Comparison of ENCODE assay signal across 8 cellular contexts in genomic region chr17:27349540-27350021, GRCh38. TPM values are rescaled to one million over a fixed set of nuclear protein-coding genes. Genes with fewer than 3 reads are reported as not detected.
DNase-seq lines count a peak whose midpoint lies in the region; ATAC-seq and TF ChIP-seq lines count a peak whose summit lies in the region.
"Had no signal": no experiment of that assay in that cellular context is flagged by ENCODE, and none has a peak within 500 bp of the region (broad histone marks: within the 10 kb centered on the region; RNA-seq: fewer than 3 reads in every experiment).

No MANE protein-coding gene starts in this region.

- 58% methylated on average over 26 of the region's 34 CpGs; no CpG with 5 or more reads in 1 of the 2 donors for WGBS in transverse colon (ENCODE audit: low coverage in 1 of 2), 2 donors

- H3K27ac ChIP-seq in transverse colon = peak overlapping the region; percentile 78 to 85 (median 82)

- H3K4me1 Mint-ChIP-seq in dendritic cell treated with granulocyte-macrophage colony-stimulating factor and Interleukin-4, amounts not matched to agents 40 ng/mL and 50 ng/mL, for 4 days (ENCODE audit: low read depth) = peaks cover 46% of the 10 kb centered on the region
- peaks cover 36% of the 10 kb centered on the region for H3K4me1 Mint-ChIP-seq in mesothelial cell of epicardium

- H3K36me3 ChIP-seq in transverse colon (no peaks in the 10 kb centered on the region), MG63 (no peaks in the 10 kb centered on the region)

- no peaks in the 10 kb centered on the region for H3K9me3 Mint-ChIP-seq in dendritic cell treated with granulocyte-macrophage colony-stimulating factor and Interleukin-4, amounts not matched to agents 40 ng/mL and 50 ng/mL, for 4 days
- H3K9me3 Mint-ChIP-seq in mesothelial cell of epicardium = no peaks in the 10 kb centered on the region
- H3K9me3 Mint-ChIP-seq: activated naive CD4-positive, alpha-beta T cell treated with anti-CD3 and anti-CD28 coated beads, Interleukin-2, amount 50 U/mL, for 24 hours had no signal

- intact Hi-C loops in dendritic cell treated with granulocyte-macrophage colony-stimulating factor and Interleukin-4, amounts not matched to agents 40 ng/mL and 50 ng/mL, for 4 days (cut with micrococcal nuclease) = loop anchor here (2.0 to 5.0 kb wide), 3 partner anchors 17 to 183 kb away; no protein-coding TSS in a partner anchor
- intact Hi-C loops in transverse colon (cut with DNase I; ENCODE audit: low total_unique reads) = loop anchor here (5.0 to 10.0 kb wide), 2 partner anchors 105 to 112 kb away; partner anchors contain the start of gene KSR1

- peaks cover 0 to 30% (median 14%) of the 10 kb centered on the region in 4 donors for H3K4me1 ChIP-seq in transverse colon

- DNase-seq in LoVo (ENCODE audit: low spot score) = peak; percentile 26
- no peak for DNase-seq in mesothelial cell of epicardium (ENCODE audit: low spot score in 2 of 2, unreplicated experiment in 2 of 2)
- no peak for DNase-seq in transverse colon
- no peak for DNase-seq in MG63
- no peak for DNase-seq in putamen (ENCODE audit: low spot score)

- H3K4me3 Mint-ChIP-seq in dendritic cell treated with granulocyte-macrophage colony-stimulating factor and Interleukin-4, amounts not matched to agents 40 ng/mL and 50 ng/mL, for 4 days = peak overlapping the region; percentile 26
- peak overlapping the region; percentile 46 for H3K4me3 Mint-ChIP-seq in mesothelial cell of epicardium
- H3K4me3 Mint-ChIP-seq: activated naive CD4-positive, alpha-beta T cell treated with anti-CD3 and anti-CD28 coated beads, Interleukin-2, amount 50 U/mL, for 24 hours had no signal

- H3K27me3 Mint-ChIP-seq in dendritic cell treated with granulocyte-macrophage colony-stimulating factor and Interleukin-4, amounts not matched to agents 40 ng/mL and 50 ng/mL, for 4 days = no peaks in the 10 kb centered on the region
- H3K27me3 Mint-ChIP-seq in mesothelial cell of epicardium (ENCODE audit: low read depth) = no peaks in the 10 kb centered on the region
- H3K27me3 Mint-ChIP-seq: activated naive CD4-positive, alpha-beta T cell treated with anti-CD3 and anti-CD28 coated beads, Interleukin-2, amount 50 U/mL, for 24 hours had no signal

- no peak for TF ChIP-seq EP300 in transverse colon (IDR thresholded peaks at IDR 0.05; ENCODE audit: low read depth)

- H3K4me3 ChIP-seq in transverse colon (peak overlapping the region in 3 of 4 donors; percentile 31 to 49 (median 47)), MG63 (no peak overlapping the region)

- H3K27ac Mint-ChIP-seq in dendritic cell treated with granulocyte-macrophage colony-stimulating factor and Interleukin-4, amounts not matched to agents 40 ng/mL and 50 ng/mL, for 4 days = peak overlapping the region; percentile 50
- H3K27ac Mint-ChIP-seq in mesothelial cell of epicardium = no peak overlapping the region

- in situ Hi-C loops in transverse colon (cut with MboI; ENCODE audit: low pct_ligation_motif_present in 1 of 4, low pct_unique_long_range_greater_than_20kb in 1 of 4, low sequenced_read_pairs in 3 of 4) = loop anchor here (5.0 to 25.0 kb wide), 9 partner anchors 65 to 688 kb away; partner anchors contain the start of genes KSR1 (in 1 of the 4) and NLK (in 1 of the 4)

- no peak for TF ChIP-seq POLR2A in transverse colon (IDR thresholded peaks at IDR 0.05)

- TF ChIP-seq CTCF in mesothelial cell of epicardium (IDR thresholded peaks at IDR 0.05; ENCODE audit: unreplicated experiment) (no peak), transverse colon (IDR thresholded peaks at IDR 0.05) (no peak)

- no peaks in the 10 kb centered on the region for H3K27me3 ChIP-seq in transverse colon
- no peaks in the 10 kb centered on the region for H3K27me3 ChIP-seq in MG63

- peaks cover 7% of the 10 kb centered on the region for H3K36me3 Mint-ChIP-seq in dendritic cell treated with granulocyte-macrophage colony-stimulating factor and Interleukin-4, amounts not matched to agents 40 ng/mL and 50 ng/mL, for 4 days (ENCODE audit: low read depth)
- peaks cover 2% of the 10 kb centered on the region for H3K36me3 Mint-ChIP-seq in mesothelial cell of epicardium
- H3K36me3 Mint-ChIP-seq: activated naive CD4-positive, alpha-beta T cell treated with anti-CD3 and anti-CD28 coated beads, Interleukin-2, amount 50 U/mL, for 24 hours had no signal

- H3K9me3 ChIP-seq in transverse colon (no peaks in the 10 kb centered on the region), MG63 (no peaks in the 10 kb centered on the region)

- ATAC-seq in HG03521 (IDR thresholded peaks at IDR 0.05; ENCODE audit: unreplicated experiment) = no peak

RNA-seq across cellular contexts. Expression of gene WSB1, which starts 55.7 kb away (rescaled TPM):
- total RNA-seq in mesothelial cell of epicardium (768 to 806 TPM (median 799 TPM) in 3 replicates), transverse colon (100 to 1,000 TPM in 3 of 4 donors, 10 to 100 TPM in 1; 90.4 to 335 (median 261) TPM)
- total RNA-seq in MG63 (2014; rRNA removed; shearing (Covaris generic); ENCODE audit: low replicate concordance) = 46.4 and 76.4 TPM in 2 replicates
